ENCODE assay signal across 1 cellular context in genomic region chr12:57195186-57195585, GRCh38.
TF ChIP-seq lines count a peak whose summit lies in the region.

No MANE protein-coding gene starts in this region.

TF ChIP-seq in H1, 55 proteins besides CTCF, POLR2A, EP300 and RAD21:
- TF ChIP-seq SAP30 (IDR thresholded peaks at IDR 0.05; ENCODE audit: insufficient read depth, insufficient replicate concordance, low read length) (no peak), USF2 (IDR thresholded peaks at IDR 0.05; ENCODE audit: low read length) (no peak), CHD2 (IDR thresholded peaks at IDR 0.05; ENCODE audit: low read length) (no peak), CEBPB (IDR thresholded peaks at IDR 0.05; ENCODE audit: low read depth, low read length) (no peak), ASH2L (IDR thresholded peaks at IDR 0.05; ENCODE audit: low read length) (no peak), NANOG (IDR thresholded peaks at IDR 0.05; ENCODE audit: insufficient read depth, low read depth, low read length, poor library complexity, severe bottlenecking) (no peak), TAF1 (IDR thresholded peaks at IDR 0.05; ENCODE audit: low read depth, low read length) (no peak)
